In the genomic region with DNA sequence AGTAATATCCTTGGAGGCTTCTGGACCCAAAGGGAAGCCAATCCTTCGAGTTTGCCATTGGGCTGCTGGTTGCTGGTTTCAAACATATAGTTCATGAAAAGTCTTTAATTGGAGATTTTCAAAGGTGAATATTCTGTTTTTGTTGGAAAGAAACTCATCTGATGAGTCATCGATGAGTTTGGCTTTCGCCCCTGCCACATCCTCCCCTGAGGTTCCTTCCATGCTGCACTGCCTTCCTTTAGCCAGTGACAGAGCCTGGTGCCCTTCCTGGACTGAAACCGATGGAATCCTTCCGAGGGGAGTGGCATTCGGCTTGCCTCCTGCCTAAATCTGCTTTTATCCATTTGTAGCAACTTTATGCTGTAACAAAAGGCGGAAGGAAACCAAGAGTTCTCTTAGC, we compare ENCODE assay signal across 18 cellular contexts.
DNase-seq lines count a peak whose midpoint lies in the region; FAIRE-seq and TF ChIP-seq lines count a peak whose summit lies in the region.
"Had no signal": no experiment of that assay in that cellular context is flagged by ENCODE, and none has a peak within 500 bp of the region (broad histone marks: within the 10 kb centered on the region; RNA-seq: fewer than 3 reads in every experiment).

No MANE protein-coding gene starts in this region.

- 0 out of 2 replicates have a peak overlapping the region, but pooled peaks have one; percentile 23 for H2BK12ac ChIP-seq in H1 (ENCODE audit: low read depth, low read length)

- TF ChIP-seq EP300 in H1 (IDR thresholded peaks at IDR 0.05; ENCODE audit: borderline replicate concordance in 1 of 2, low read depth in 2 of 2, low read length in 2 of 2) = no peak

- CTCF ChIA-PET in H1 (lab: Charles Lee; ENCODE audit: partially characterized antibody) = interaction anchor here (1.1 to 1.9 kb wide), 2 partner anchors 9 to 11 kb away, joined by 3 to 6 read pairs; no protein-coding TSS in a partner anchor

- H3K18ac ChIP-seq in H1 (ENCODE audit: extremely low read depth, low read length) = no peak overlapping the region

- no peak overlapping the region for H2BK5ac ChIP-seq in H1 (ENCODE audit: low read depth, low read length)

- H2BK15ac ChIP-seq in H1 (ENCODE audit: low read length) = no peak overlapping the region

- no peak overlapping the region for H2BK120ac ChIP-seq in H1 (replicated peaks; ENCODE audit: low read depth, low read length)

- H3K27ac ChIP-seq in H1 (ENCODE audit: low read depth, low read length) = no peak overlapping the region
- H3K27ac ChIP-seq in spleen = no peak overlapping the region
- H3K27ac ChIP-seq in uterus = no peak overlapping the region
- H3K27ac ChIP-seq in substantia nigra (ENCODE audit: low read depth, low read length, poor library complexity, severe bottlenecking) = no peak overlapping the region
- H3K27ac ChIP-seq: colonic mucosa, epithelial cell of prostate, heart right ventricle, tibial nerve, VCaP had no signal

- H3K9me3 ChIP-seq in H1 (ENCODE audit: insufficient read depth in 2 of 2, low read depth in 1 of 2, low read length in 1 of 2) = no peaks in the 10 kb centered on the region
- no peaks in the 10 kb centered on the region for H3K9me3 ChIP-seq in spleen
- no peaks in the 10 kb centered on the region for H3K9me3 ChIP-seq in uterus
- H3K9me3 ChIP-seq: colonic mucosa, heart right ventricle had no signal

- DNase-seq in H7 (peak; percentile 9), RKO (ENCODE audit: low spot score) (peak; percentile 33), H1 (ENCODE audit: low read depth in 1 of 2, low spot score in 2 of 2) (no peak), spleen (peak; percentile 16), uterus (no peak), NCI-H69 (lab: John Stamatoyannopoulos, UW) (no peak), substantia nigra (lab: John Stamatoyannopoulos, UW) (no peak)
- DNase-seq in activated CD4-positive, CD25-positive, alpha-beta regulatory T cell treated with anti-CD3 and anti-CD28 coated beads, Interleukin-2, amount 50 U/mL, for 72 hours = no peak
- DNase-seq: CD4-positive, alpha-beta memory T cell; colonic mucosa; heart right ventricle; NCI-H1436 treated with DMSO at 0.1 percent for 48 hours; NCI-H510A treated with DMSO at 0.1 percent for 48 hours; nucleus accumbens had no signal

- no peaks in the 10 kb centered on the region for H3K79me2 ChIP-seq in H1 (ENCODE audit: control insufficient read depth in 1 of 2, insufficient read depth in 2 of 2, low read length in 2 of 2)

- H2AFZ ChIP-seq in H1 (ENCODE audit: low read length) = no peak overlapping the region

- POLR2A ChIA-PET in H1 (lab: Charles Lee; ENCODE audit: partially characterized antibody) = no interaction called here

- intact Hi-C loops in spleen (cut with DNase I; ENCODE audit: low total_unique reads) (no loop called here), uterus (cut with DNase I; ENCODE audit: low total_unique reads) (no loop called here)

- no peaks in the 10 kb centered on the region for H3K36me3 ChIP-seq in H7 (replicated peaks; ENCODE audit: control insufficient read depth, insufficient read depth, low read length)
- no peaks in the 10 kb centered on the region for H3K36me3 ChIP-seq in H1 (ENCODE audit: control insufficient read depth in 2 of 4, insufficient read depth in 4 of 4, low read length in 3 of 4)
- H3K36me3 ChIP-seq in spleen = no peaks in the 10 kb centered on the region
- no peaks in the 10 kb centered on the region for H3K36me3 ChIP-seq in uterus
- H3K36me3 ChIP-seq: colonic mucosa, heart right ventricle, tibial nerve had no signal

- H3K23me2 ChIP-seq in H1 (ENCODE audit: low read depth, low read length) = no peaks in the 10 kb centered on the region

- no peak overlapping the region for H3K4me2 ChIP-seq in H1 (ENCODE audit: insufficient read depth in 1 of 2, low read depth in 2 of 2, low read length in 2 of 2)

- H4K20me1 ChIP-seq in H1 (replicated peaks in 1 of 2; ENCODE audit: control insufficient read depth in 1 of 2, insufficient read depth in 2 of 2, low read length in 2 of 2) = no peaks in the 10 kb centered on the region

- no peak for TF ChIP-seq CTCF in H1 (IDR thresholded peaks at IDR 0.05; ENCODE audit: control extremely low read depth in 1 of 3, insufficient read depth in 1 of 3, low read depth in 1 of 3, low read length in 3 of 3)
- no peak for TF ChIP-seq CTCF in spleen (IDR thresholded peaks at IDR 0.05 in 8 of 11, conservative IDR thresholded peaks at IDR 0.05 in 3 of 11)
- TF ChIP-seq CTCF in uterus (IDR thresholded peaks at IDR 0.05) = no peak

- WGBS in H1 (ENCODE audit: extremely low coverage in 1 of 2, insufficient coverage in 1 of 2, insufficient read length in 1 of 2, insufficient replicate concordance in 2 of 2, low coverage in 1 of 2, low lambda C conversion rate in 2 of 2, missing lambda C conversion rate in 1 of 2), 2 experiments = 92% methylated on average over 7 of the region's 7 CpGs; no CpG with 5 or more reads in 1 of the 2 experiments
- WGBS in spleen, 5 donors = 78 to 83% (median 78%) methylated on average over 7 of the region's 7 CpGs

- no peak overlapping the region for H3K14ac ChIP-seq in H1 (ENCODE audit: insufficient read length)

- H4K5ac ChIP-seq in H1 (ENCODE audit: insufficient read length, low read depth, low read length) = no peak overlapping the region

- TF ChIP-seq POLR2A in H1 (IDR thresholded peaks at IDR 0.05; ENCODE audit: control extremely low read depth in 1 of 2, low read depth in 2 of 2, low read length in 2 of 2) = no peak
- no peak for TF ChIP-seq POLR2A in spleen (IDR thresholded peaks at IDR 0.05)
- TF ChIP-seq POLR2A in uterus (IDR thresholded peaks at IDR 0.05) = no peak

- no peak overlapping the region for H2AK5ac ChIP-seq in H1 (ENCODE audit: low read depth, low read length)

- no peak for FAIRE-seq in H1 (lab: Jason Lieb, UNC)
- FAIRE-seq: GM12891 had no signal

- no peak overlapping the region for H4K91ac ChIP-seq in H1 (replicated peaks; ENCODE audit: insufficient read length, low read length)

- no peak overlapping the region for H3K56ac ChIP-seq in H1 (replicated peaks; ENCODE audit: insufficient read length, low read depth, low read length)

- no peak overlapping the region for H4K8ac ChIP-seq in H1 (ENCODE audit: extremely low read depth, insufficient read depth, low read length)

- H3K4me3 ChIP-seq in H7 (ENCODE audit: insufficient read depth, low read depth, low read length) (no peak overlapping the region), H1 (ENCODE audit: extremely low read depth in 1 of 4, insufficient read depth in 2 of 4, low read depth in 3 of 4, low read length in 4 of 4) (no peak overlapping the region), spleen (no peak overlapping the region), uterus (no peak overlapping the region)
- H3K4me3 ChIP-seq: colonic mucosa, heart right ventricle, tibial nerve had no signal

- TF ChIP-seq RAD21 in H1 (IDR thresholded peaks at IDR 0.05 in 1 of 2, conservative IDR thresholded peaks at IDR 0.05 in 1 of 2; ENCODE audit: low read depth in 2 of 2, low read length in 2 of 2) = no peak

- H3K27me3 ChIP-seq in H7 (ENCODE audit: control insufficient read depth, insufficient read depth, low read length) (no peaks in the 10 kb centered on the region), H1 (replicated peaks in 1 of 4; ENCODE audit: control insufficient read depth in 3 of 4, extremely low read depth in 1 of 4, insufficient read depth in 3 of 4, low read length in 3 of 4) (no peaks in the 10 kb centered on the region), spleen (replicated peaks in 1 of 7) (no peaks in the 10 kb centered on the region), uterus (no peaks in the 10 kb centered on the region)
- H3K27me3 ChIP-seq: colonic mucosa, heart right ventricle, tibial nerve had no signal

- no peaks in the 10 kb centered on the region for H3K79me1 ChIP-seq in H1 (ENCODE audit: low read depth, low read length)

- H3K4ac ChIP-seq in H1 (replicated peaks; ENCODE audit: insufficient read length, low read depth, low read length) = no peak overlapping the region

- no peak overlapping the region for H2BK20ac ChIP-seq in H1 (ENCODE audit: low read length)

- no peak overlapping the region for H3K9ac ChIP-seq in H1 (replicated peaks in 1 of 4; ENCODE audit: extremely low read depth in 1 of 4, low read depth in 3 of 4, low read length in 3 of 4)

- no peak overlapping the region for H3K23ac ChIP-seq in H1 (ENCODE audit: insufficient read length)

- H3K4me1 ChIP-seq in H1 (replicated peaks in 1 of 4; ENCODE audit: control insufficient read depth in 3 of 4, insufficient read depth in 4 of 4, low read length in 3 of 4) (peaks cover 0 to 4% (median under 1%) of the 10 kb centered on the region in 4 experiments; a peak in 2 of 7 replicates), spleen (peaks cover 0 to 1% (median 0%) of the 10 kb centered on the region in 6 donors), uterus (no peaks in the 10 kb centered on the region)
- H3K4me1 ChIP-seq: colonic mucosa, tibial nerve had no signal

TF ChIP-seq in H1, 55 proteins besides CTCF, POLR2A, EP300 and RAD21:
- no peak for TF ChIP-seq ASH2L (IDR thresholded peaks at IDR 0.05; ENCODE audit: low read length)
TF ChIP-seq in H1: peak in this region for 0.

Comparison
In these comparisons a context has a peak if more than half of its experiments do, and no peak if none do; other contexts are left out.
1. DNase-seq: peak in H7 (single experiment), RKO (single experiment) and spleen (single experiment); none in H1 (0 of 2), uterus (0 of 2), NCI-H69 (single experiment), activated CD4-positive, CD25-positive, alpha-beta regulatory T cell treated with anti-CD3 and anti-CD28 coated beads, Interleukin-2, amount 50 U/mL, for 72 hours (single experiment) and substantia nigra (0 of 49).